ENCODE assay signal across 8 cellular contexts in genomic region chr11:117823941-117824420, GRCh38. TPM values are rescaled to one million over a fixed set of nuclear protein-coding genes. Genes with fewer than 3 reads are reported as not detected.
DNase-seq lines count a peak whose midpoint lies in the region; ATAC-seq and TF ChIP-seq lines count a peak whose summit lies in the region.

No MANE protein-coding gene starts in this region.

- H3K27ac ChIP-seq in left ventricle myocardium inferior (replicated peaks): peak overlapping the region; percentile 83

- H3K4me3 ChIP-seq in left ventricle myocardium inferior: peak overlapping the region; percentile 13

- H3K4me1 ChIP-seq in left ventricle myocardium inferior: peaks cover 55% of the 10 kb centered on the region

- H3K36me3 ChIP-seq in left ventricle myocardium inferior: no peaks in the 10 kb centered on the region

- DNase-seq in KBM-7: peak; percentile 67
- peak; percentile 68 for DNase-seq in activated CD8-positive, alpha-beta memory T cell treated with anti-CD3 and anti-CD28 coated beads, Interleukin-2, amount 50 U/mL, for 48 hours
- peak; percentile 88 for DNase-seq in left ventricle myocardium inferior
- DNase-seq in stimulated activated CD8-positive, alpha-beta memory T cell treated with anti-CD3 and anti-CD28 coated beads, Interleukin-4, amount 100 ng/mL, for 48 hours: peak; percentile 50
- DNase-seq in COLO668 (lab: John Stamatoyannopoulos, UW; ENCODE audit: unreplicated experiment): no peak

- ATAC-seq in GM18517 (IDR thresholded peaks at IDR 0.05; ENCODE audit: unreplicated experiment) (no peak), HG03135 (IDR thresholded peaks at IDR 0.05; ENCODE audit: unreplicated experiment) (no peak), HG02852 (IDR thresholded peaks at IDR 0.05; ENCODE audit: unreplicated experiment) (no peak)

- no peaks in the 10 kb centered on the region for H3K9me3 ChIP-seq in left ventricle myocardium inferior (replicated peaks)

- in situ Hi-C loops in KBM-7 (cut with MboI; ENCODE audit: low pct_unique_long_range_greater_than_20kb, low sequenced_read_pairs): no loop called here

- intact Hi-C loops in left ventricle myocardium inferior (cut with micrococcal nuclease): no loop called here

- TF ChIP-seq CTCF in left ventricle myocardium inferior (IDR thresholded peaks at IDR 0.05; ENCODE audit: borderline replicate concordance): no peak

- peaks cover 11% of the 10 kb centered on the region for H3K27me3 ChIP-seq in left ventricle myocardium inferior (ENCODE audit: low read depth)

RNA-seq across cellular contexts. Expression of gene FXYD2, which starts 0.6 kb away (rescaled TPM):
- 1.3 TPM for total RNA-seq in left ventricle myocardium inferior

RNA-seq across cellular contexts. Expression of gene DSCAML1, which starts 27.0 kb away (rescaled TPM):
- total RNA-seq in left ventricle myocardium inferior: 0.19 TPM

RNA-seq across cellular contexts. Expression of gene FXYD6, which starts 52.5 kb away (rescaled TPM):
- 30.2 TPM for total RNA-seq in left ventricle myocardium inferior
